In genomic region chr13:46386426-46386995, GRCh38 we compare ENCODE assay signal across 8 cellular contexts. TPM values are rescaled to one million over a fixed set of nuclear protein-coding genes. Genes with fewer than 3 reads are reported as not detected.
DNase-seq lines count a peak whose midpoint lies in the region; ATAC-seq and TF ChIP-seq lines count a peak whose summit lies in the region.

No MANE protein-coding gene starts in this region.

- no peaks in the 10 kb centered on the region for H3K9me3 ChIP-seq in CD4-positive, alpha-beta memory T cell (ENCODE audit: control insufficient read depth in 1 of 2, low read length in 2 of 2)

- no peak overlapping the region for H3K27ac Mint-ChIP-seq in CD4-positive, alpha-beta memory T cell
- peak overlapping the region; percentile 23 for H3K27ac Mint-ChIP-seq in neural crest cell (ENCODE audit: unreplicated experiment)

- H3K27ac ChIP-seq in CD4-positive, alpha-beta memory T cell (ENCODE audit: low read depth, low read length): no peak overlapping the region

- peaks cover 8% of the 10 kb centered on the region for H3K27me3 ChIP-seq in CD4-positive, alpha-beta memory T cell (ENCODE audit: insufficient read depth, low read length)

- no peak for TF ChIP-seq CTCF in epithelial cell of proximal tubule (conservative IDR thresholded peaks at IDR 0.05; ENCODE audit: low read depth, low read length)
- TF ChIP-seq CTCF in neural crest cell (conservative IDR thresholded peaks at IDR 0.05): no peak

- no peaks in the 10 kb centered on the region for H3K9me3 Mint-ChIP-seq in CD4-positive, alpha-beta memory T cell
- H3K9me3 Mint-ChIP-seq in neural crest cell: no peaks in the 10 kb centered on the region

- POLR2A ChIA-PET in CD4-positive, alpha-beta memory T cell (lab: Charles Lee; ENCODE audit: partially characterized antibody): no interaction called here

- H3K4me3 ChIP-seq in CD4-positive, alpha-beta memory T cell (ENCODE audit: low read length in 2 of 2): no peak overlapping the region
- peak overlapping the region; percentile 53 for H3K4me3 ChIP-seq in epithelial cell of proximal tubule (ENCODE audit: low read depth, low read length)

- CTCF ChIA-PET in CD4-positive, alpha-beta memory T cell (lab: Charles Lee; ENCODE audit: partially characterized antibody): no interaction called here

- no peaks in the 10 kb centered on the region for H3K36me3 ChIP-seq in CD4-positive, alpha-beta memory T cell (ENCODE audit: insufficient read depth, low read length)

- H3K27me3 Mint-ChIP-seq in CD4-positive, alpha-beta memory T cell: peaks cover 29 to 30% of the 10 kb centered on the region in 2 donors
- peaks cover 39% of the 10 kb centered on the region for H3K27me3 Mint-ChIP-seq in neural crest cell (ENCODE audit: low read depth)

- peaks cover 17 to 29% (median 26%) of the 10 kb centered on the region in 4 donors for H3K4me1 Mint-ChIP-seq in CD4-positive, alpha-beta memory T cell
- peaks cover 61% of the 10 kb centered on the region for H3K4me1 Mint-ChIP-seq in neural crest cell

- H3K36me3 Mint-ChIP-seq in CD4-positive, alpha-beta memory T cell: no peaks in the 10 kb centered on the region
- H3K36me3 Mint-ChIP-seq in neural crest cell (ENCODE audit: low read depth): peaks cover 4% of the 10 kb centered on the region

- intact Hi-C loops in CD4-positive, alpha-beta memory T cell (cut with micrococcal nuclease): no loop called here

- peaks cover 16% of the 10 kb centered on the region for H3K4me1 ChIP-seq in CD4-positive, alpha-beta memory T cell (ENCODE audit: insufficient read depth, low read length)

- no peak for DNase-seq in CD4-positive, alpha-beta memory T cell
- DNase-seq in NCI-H748 treated with DMSO at 0.1 percent for 48 hours (lab: John Stamatoyannopoulos, UW) (peak; percentile 16), epithelial cell of proximal tubule (ENCODE audit: low read depth) (no peak), neural crest cell (ENCODE audit: low read depth, low spot score) (no peak), NCI-H1105 treated with DMSO at 0.1 percent for 48 hours (lab: John Stamatoyannopoulos, UW) (no peak), 8988T (no peak)

- no peak for ATAC-seq in HG03108 (IDR thresholded peaks at IDR 0.05; ENCODE audit: unreplicated experiment)
- no peak for ATAC-seq in GM19324 (IDR thresholded peaks at IDR 0.05; ENCODE audit: low FRiP score, unreplicated experiment)

- H3K4me3 Mint-ChIP-seq in CD4-positive, alpha-beta memory T cell: peak overlapping the region; percentile 52 to 91 (median 82)
- H3K4me3 Mint-ChIP-seq in neural crest cell: peak overlapping the region; percentile 86

RNA-seq across cellular contexts. Expression of gene RUBCNL, which starts 0.5 kb away (rescaled TPM):
- not detected for total RNA-seq in CD4-positive, alpha-beta memory T cell
- under 1 TPM; 0.30 to 0.60 TPM for polyA plus RNA-seq in CD4-positive, alpha-beta memory T cell
- 0.29 TPM in 1 of 2 replicates, not detected in the other for total RNA-seq in epithelial cell of proximal tubule
- total RNA-seq in neural crest cell: 29.7 and 36.4 TPM in 2 replicates

Comparison
In these comparisons a context has a peak if more than half of its experiments do, and no peak if none do; other contexts are left out.
1. RNA of gene RUBCNL, which starts 0.5 kb away (total RNA-seq): 29.7 to 36.4 TPM in neural crest cell; 0.29 TPM in epithelial cell of proximal tubule and not detected in CD4-positive, alpha-beta memory T cell; every median in the first group is over 10 times any median in the second.